ENCODE assay signal across 9 cellular contexts in genomic region chr2:237733677-237734300, GRCh38.
DNase-seq lines count a peak whose midpoint lies in the region; ATAC-seq and TF ChIP-seq lines count a peak whose summit lies in the region.
"Had no signal": no experiment of that assay in that cellular context is flagged by ENCODE, and none has a peak within 500 bp of the region (broad histone marks: within the 10 kb centered on the region; RNA-seq: fewer than 3 reads in every experiment).

No MANE protein-coding gene starts in this region.

- intact Hi-C loops in activated CD4-positive, alpha-beta memory T cell treated with anti-CD3 and anti-CD28 coated beads for 36 hours (cut with micrococcal nuclease) = loop anchor here (5.0 kb wide), 1 partner anchor 84 kb away; no protein-coding TSS in a partner anchor
- intact Hi-C loops in left colon (cut with DNase I, micrococcal nuclease) = no loop called here
- intact Hi-C loops in stomach (cut with DNase I; ENCODE audit: low total_unique reads) = no loop called here

- peak overlapping the region; percentile 63 to 87 (median 80) for H3K27ac ChIP-seq in stomach
- H3K27ac ChIP-seq: 22Rv1 had no signal

- peaks cover 50 to 97% (median 81%) of the 10 kb centered on the region in 4 donors for H3K4me1 ChIP-seq in stomach

- no peak for TF ChIP-seq CTCF in stomach (IDR thresholded peaks at IDR 0.05)

- H3K4me3 Mint-ChIP-seq in activated CD4-positive, alpha-beta memory T cell treated with anti-CD3 and anti-CD28 coated beads for 36 hours = no peak overlapping the region

- TF ChIP-seq EP300 in stomach (IDR thresholded peaks at IDR 0.05) = no peak

- H3K4me3 ChIP-seq in stomach = peak overlapping the region in 1 of 4 donors; percentile 11

- peaks cover 0 to 34% (median 10%) of the 10 kb centered on the region in 4 donors for H3K36me3 ChIP-seq in stomach

- peaks cover 26% of the 10 kb centered on the region for H3K36me3 Mint-ChIP-seq in activated CD4-positive, alpha-beta memory T cell treated with anti-CD3 and anti-CD28 coated beads for 36 hours

- CTCF ChIA-PET in activated CD4-positive, alpha-beta memory T cell treated with anti-CD3 and anti-CD28 coated beads for 36 hours (lab: Charles Lee) = interaction anchor here (1.1 to 4.2 kb wide), 5 partner anchors 10 to 221 kb away, joined by 3 to 26 read pairs (median 3); no protein-coding TSS in a partner anchor

- POLR2A ChIA-PET in activated CD4-positive, alpha-beta memory T cell treated with anti-CD3 and anti-CD28 coated beads for 36 hours (lab: Charles Lee) = interaction anchor here (1.6 to 6.8 kb wide), 2 partner anchors 41 to 60 kb away, joined by 9 to 32 read pairs; no protein-coding TSS in a partner anchor

- no peak for TF ChIP-seq POLR2A in stomach (IDR thresholded peaks at IDR 0.05)

- DNase-seq in DMS79 treated with DMSO at 0.1 percent for 48 hours (lab: John Stamatoyannopoulos, UW) (peak; percentile 21), DMS79 (lab: John Stamatoyannopoulos, UW) (no peak), left colon (peak in 1 of 2 donors; percentile 60), stomach (peak; percentile 61), HCEC 1CT (no peak), iPS-NIHi7 (ENCODE audit: extremely low spot score) (no peak)
- no peak for DNase-seq in activated CD4-positive, alpha-beta memory T cell treated with anti-CD3 and anti-CD28 coated beads for 36 hours

- peak overlapping the region; percentile 64 for H3K27ac Mint-ChIP-seq in activated CD4-positive, alpha-beta memory T cell treated with anti-CD3 and anti-CD28 coated beads for 36 hours

- H3K27me3 Mint-ChIP-seq in activated CD4-positive, alpha-beta memory T cell treated with anti-CD3 and anti-CD28 coated beads for 36 hours = no peaks in the 10 kb centered on the region

- ATAC-seq in left colon (peak; percentile 70), GM19452 (IDR thresholded peaks at IDR 0.05; ENCODE audit: unreplicated experiment) (no peak)

- no peaks in the 10 kb centered on the region for H3K9me3 ChIP-seq in stomach

- no peaks in the 10 kb centered on the region for H3K9me3 Mint-ChIP-seq in activated CD4-positive, alpha-beta memory T cell treated with anti-CD3 and anti-CD28 coated beads for 36 hours

- H3K27me3 ChIP-seq in stomach = no peaks in the 10 kb centered on the region

- WGBS in stomach, 5 donors = 35 to 52% (median 40%) methylated on average over 12 to 13 of the region's 13 CpGs

- H3K4me1 Mint-ChIP-seq in activated CD4-positive, alpha-beta memory T cell treated with anti-CD3 and anti-CD28 coated beads for 36 hours (ENCODE audit: low read depth) = peaks cover 66% of the 10 kb centered on the region

Comparison
In these comparisons a context has a peak if more than half of its experiments do, and no peak if none do; other contexts are left out.
1. DNase-seq: peak in DMS79 treated with DMSO at 0.1 percent for 48 hours (single experiment) and stomach (single experiment); none in DMS79 (single experiment), activated CD4-positive, alpha-beta memory T cell treated with anti-CD3 and anti-CD28 coated beads for 36 hours (single experiment), HCEC 1CT (single experiment) and iPS-NIHi7 (single experiment).